Comparison of ENCODE assay signal across 32 cellular contexts in genomic region chr12:102726686-102727085, GRCh38.
"Had no signal": no experiment of that assay in that cellular context is flagged by ENCODE, and none has a peak within 500 bp of the region (broad histone marks: within the 10 kb centered on the region; RNA-seq: fewer than 3 reads in every experiment).

No MANE protein-coding gene starts in this region.

- DNase-seq: activated B cell treated with CpG ODN at 0.5 μM for 24 hours; activated CD4-positive, alpha-beta memory T cell treated with anti-CD3 and anti-CD28 coated beads for 36 hours; activated CD4-positive, alpha-beta T cell treated with anti-CD3 and anti-CD28 coated beads for 4 hours; activated CD4-positive, alpha-beta T cell treated with anti-CD3 and anti-CD28 coated beads, Interleukin-2, amount 50 U/mL, for 1 hour; activated CD4-positive, CD25-positive, alpha-beta regulatory T cell treated with anti-CD3 and anti-CD28 coated beads, Interleukin-2, amount 50 U/mL, for 72 hours; activated CD8-positive, alpha-beta memory T cell treated with anti-CD3 and anti-CD28 coated beads, Interleukin-2, amount 50 U/mL, for 4 hours; activated effector memory CD4-positive, alpha-beta T cell treated with Interleukin-2 at 50 U/mL for 16 hours; activated naive CD4-positive, alpha-beta T cell treated with anti-CD3 and anti-CD28 coated beads, Interleukin-2, amount 10 ng/mL, durations not matched to agents 7 days and 5 days; activated naive CD8-positive, alpha-beta T cell treated with anti-CD3 and anti-CD28 coated beads, Interleukin-2, amount 50 U/mL, for 24 hours; activated T-cell treated with anti-CD3 and anti-CD28 coated beads, Interleukin-2, amount 50 U/mL, for 48 hours; aorta; NCI-H1048; NCI-H1105 treated with DMSO at 0.1 percent for 48 hours; NCI-H1436; NCI-H1694; NCI-H1930; NCI-H2081 treated with DMSO at 0.1 percent for 48 hours; NCI-H226; NCI-H446 treated with DMSO at 0.1 percent for 48 hours; NCI-H524; PC-3; Peyer's patch; SIG-M5; T-cell; T-helper 17 cell had no signal

- H3K36me3 ChIP-seq: cardiac muscle cell, Peyer's patch had no signal

- H3K27me3 ChIP-seq: cardiac muscle cell, Peyer's patch had no signal

- H3K9me3 Mint-ChIP-seq: activated B cell treated with CpG ODN at 0.5 μM for 24 hours; activated CD4-positive, alpha-beta memory T cell treated with anti-CD3 and anti-CD28 coated beads for 36 hours; activated naive CD4-positive, alpha-beta T cell treated with anti-CD3 and anti-CD28 coated beads, Interleukin-2, amount 10 ng/mL, durations not matched to agents 7 days and 5 days; activated naive CD8-positive, alpha-beta T cell treated with anti-CD3 and anti-CD28 coated beads, Interleukin-2, amount 50 U/mL, for 24 hours; central memory CD8-positive, alpha-beta T cell; T-cell had no signal

- H3K9me3 ChIP-seq: Peyer's patch had no signal

- H3K4me1 Mint-ChIP-seq: activated naive CD4-positive, alpha-beta T cell treated with anti-CD3 and anti-CD28 coated beads, Interleukin-2, amount 10 ng/mL, durations not matched to agents 7 days and 5 days; central memory CD8-positive, alpha-beta T cell; T-cell; T-helper 17 cell had no signal

- H3K27ac Mint-ChIP-seq: activated B cell treated with CpG ODN at 0.5 μM for 24 hours; activated CD4-positive, alpha-beta memory T cell treated with anti-CD3 and anti-CD28 coated beads for 36 hours; activated naive CD4-positive, alpha-beta T cell treated with anti-CD3 and anti-CD28 coated beads, Interleukin-2, amount 10 ng/mL, durations not matched to agents 7 days and 5 days; activated naive CD8-positive, alpha-beta T cell; activated naive CD8-positive, alpha-beta T cell treated with anti-CD3 and anti-CD28 coated beads, Interleukin-2, amount 50 U/mL, for 24 hours; T-cell; T-helper 17 cell had no signal

- H3K4me3 ChIP-seq: cardiac muscle cell, Peyer's patch had no signal

- H3K27me3 Mint-ChIP-seq: activated naive CD4-positive, alpha-beta T cell treated with anti-CD3 and anti-CD28 coated beads, Interleukin-2, amount 10 ng/mL, durations not matched to agents 7 days and 5 days; central memory CD8-positive, alpha-beta T cell; T-cell; T-helper 17 cell had no signal

- ATAC-seq: activated naive CD8-positive, alpha-beta T cell treated with anti-CD3 and anti-CD28 coated beads, Interleukin-2, amount 50 U/mL, for 24 hours; PC-3; Right ventricle myocardium inferior; SK-N-SH treated with all-trans-retinoic acid at 6 μM for 48 hours; T-cell; T-helper 17 cell had no signal

- H3K4me3 Mint-ChIP-seq: activated B cell treated with CpG ODN at 0.5 μM for 24 hours; activated CD4-positive, alpha-beta memory T cell treated with anti-CD3 and anti-CD28 coated beads for 36 hours; activated naive CD4-positive, alpha-beta T cell treated with anti-CD3 and anti-CD28 coated beads, Interleukin-2, amount 10 ng/mL, durations not matched to agents 7 days and 5 days; activated naive CD8-positive, alpha-beta T cell; activated naive CD8-positive, alpha-beta T cell treated with anti-CD3 and anti-CD28 coated beads, Interleukin-2, amount 50 U/mL, for 24 hours; central memory CD8-positive, alpha-beta T cell; T-cell; T-helper 17 cell had no signal

- H3K27ac ChIP-seq: cardiac muscle cell, Peyer's patch, RWPE1, VCaP had no signal

- H3K36me3 Mint-ChIP-seq: activated CD4-positive, alpha-beta memory T cell treated with anti-CD3 and anti-CD28 coated beads for 36 hours; activated naive CD4-positive, alpha-beta T cell treated with anti-CD3 and anti-CD28 coated beads, Interleukin-2, amount 10 ng/mL, durations not matched to agents 7 days and 5 days; activated naive CD8-positive, alpha-beta T cell; T-cell had no signal

- H3K4me1 ChIP-seq: Peyer's patch had no signal
